In genomic region chr7:128937647-128938523, GRCh38 we compare ENCODE assay signal across 8 cellular contexts. TPM values are rescaled to one million over a fixed set of nuclear protein-coding genes. Genes with fewer than 3 reads are reported as not detected.
DNase-seq lines count a peak whose midpoint lies in the region; ATAC-seq and TF ChIP-seq lines count a peak whose summit lies in the region.

TSS of gene IRF5 (plus strand) at chr7:128937927. CDS start at chr7:128942082, 4,155 bp downstream.

- H3K27me3 Mint-ChIP-seq in stimulated activated naive CD8-positive, alpha-beta T cell treated with anti-CD3 and anti-CD28 coated beads, Interleukin-15, amount 100 ng/mL, for 72 hours, result peaks cover 63% of the 10 kb centered on the region

- peaks cover 50% of the 10 kb centered on the region for H3K4me1 Mint-ChIP-seq in stimulated activated naive CD8-positive, alpha-beta T cell treated with anti-CD3 and anti-CD28 coated beads, Interleukin-15, amount 100 ng/mL, for 72 hours

- no peaks in the 10 kb centered on the region for H3K36me3 ChIP-seq in BE2C

- intact Hi-C loops in left colon (cut with DNase I, micrococcal nuclease), result no loop called here

- peak within 1 kb of the TSS; percentile 84 to 96 for H3K4me3 Mint-ChIP-seq in stimulated activated naive CD8-positive, alpha-beta T cell treated with anti-CD3 and anti-CD28 coated beads, Interleukin-15, amount 100 ng/mL, for 72 hours

- H3K9me3 ChIP-seq in BE2C, result no peaks in the 10 kb centered on the region

- peak within 1 kb of the TSS; percentile 49 for H3K4me3 ChIP-seq in BE2C (ENCODE audit: low read depth, low read length)

- H3K9me3 Mint-ChIP-seq in stimulated activated naive CD8-positive, alpha-beta T cell treated with anti-CD3 and anti-CD28 coated beads, Interleukin-15, amount 100 ng/mL, for 72 hours, result no peaks in the 10 kb centered on the region

- no peak for DNase-seq in BE2C
- DNase-seq in NCI-H748 (lab: John Stamatoyannopoulos, UW; ENCODE audit: unreplicated experiment), result peak; percentile 71
- DNase-seq in T47D (ENCODE audit: low read depth in 1 of 2, low spot score in 1 of 2), result peak; percentile 52 to 65
- DNase-seq in left colon, result peak; percentile 85
- DNase-seq in stimulated activated naive CD8-positive, alpha-beta T cell treated with anti-CD3 and anti-CD28 coated beads, Interleukin-15, amount 100 ng/mL, for 72 hours, result peak in 1 of 2 donors; percentile 42

- H3K27ac Mint-ChIP-seq in stimulated activated naive CD8-positive, alpha-beta T cell treated with anti-CD3 and anti-CD28 coated beads, Interleukin-15, amount 100 ng/mL, for 72 hours, result peak within 1 kb of the TSS; percentile 43 to 94

- TF ChIP-seq CTCF in BE2C (IDR thresholded peaks at IDR 0.05; ENCODE audit: low read depth, low read length), result no peak

- peaks cover 27% of the 10 kb centered on the region for H3K27me3 ChIP-seq in BE2C

- no peaks in the 10 kb centered on the region for H3K4me1 ChIP-seq in BE2C

- ATAC-seq in GM18502 (IDR thresholded peaks at IDR 0.05; ENCODE audit: poor library complexity, unreplicated experiment) (peak; percentile 19), left colon (peak; percentile 89), HG03565 (IDR thresholded peaks at IDR 0.05; ENCODE audit: unreplicated experiment) (no peak), HG03097 (IDR thresholded peaks at IDR 0.05; ENCODE audit: low FRiP score, unreplicated experiment) (no peak)
- ATAC-seq in stimulated activated naive CD8-positive, alpha-beta T cell treated with anti-CD3 and anti-CD28 coated beads, Interleukin-15, amount 100 ng/mL, for 72 hours, result peak; percentile 48

- in situ Hi-C loops in T47D (cut with HindIII; ENCODE audit: low pct_unique_long_range_greater_than_20kb, low sequenced_read_pairs), result no loop called here

RNA-seq across cellular contexts. Expression of gene IRF5, which starts in this region (rescaled TPM):
- polyA plus RNA-seq in BE2C (2012; ENCODE audit: insufficient read depth, insufficient read length, low read depth), result 1.1 TPM
- 1 to 10 TPM; 6.6 to 8.5 TPM for total RNA-seq in left colon

Comparison
In these comparisons a context has a peak if more than half of its experiments do, and no peak if none do; other contexts are left out.
1. ATAC-seq: peak in GM18502 (single experiment), left colon (single experiment) and stimulated activated naive CD8-positive, alpha-beta T cell treated with anti-CD3 and anti-CD28 coated beads, Interleukin-15, amount 100 ng/mL, for 72 hours (single experiment); none in HG03565 (single experiment) and HG03097 (single experiment).